23 cellular contexts compared by ENCODE assay signal in the genomic region with DNA sequence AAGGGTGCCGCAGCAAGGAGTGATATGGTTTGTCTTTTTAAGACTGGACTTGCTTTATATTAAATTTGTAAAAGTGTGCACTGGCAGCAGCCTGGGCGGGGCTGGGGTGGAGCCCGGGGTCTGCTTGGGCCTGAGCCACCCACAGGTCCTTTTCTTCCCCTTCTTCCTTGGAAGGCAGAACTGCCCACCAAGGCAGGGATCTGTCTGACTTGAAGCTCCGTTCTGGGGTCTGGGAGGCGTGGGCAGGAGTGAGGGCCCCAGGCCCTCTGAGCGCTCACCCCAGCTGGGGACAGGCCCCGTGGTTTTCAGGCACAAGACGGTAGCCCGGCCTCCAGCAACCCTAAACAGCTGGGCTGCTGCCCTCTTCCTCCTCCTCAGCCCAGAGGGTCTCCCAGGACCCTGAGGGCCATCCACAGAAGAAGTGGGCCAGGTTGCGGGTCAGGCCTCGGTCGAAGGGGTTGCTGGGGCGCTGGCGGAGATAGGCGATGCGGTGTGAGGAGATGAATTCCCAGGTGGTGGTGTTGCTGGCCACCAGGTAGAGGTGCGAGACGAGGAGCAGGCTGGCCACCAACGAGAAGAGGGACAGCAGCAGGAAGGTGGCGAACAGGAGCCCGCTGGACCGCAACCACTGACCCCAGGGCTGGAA. TPM values are rescaled to one million over a fixed set of nuclear protein-coding genes. Genes with fewer than 3 reads are reported as not detected.
A peak's percentile ranks its signal among the peaks of the same experiment; 100 is the strongest.
DNase-seq lines count a peak whose midpoint lies in the region; ATAC-seq, FAIRE-seq and TF ChIP-seq lines count a peak whose summit lies in the region.
"Had no signal": no experiment of that assay in that cellular context is flagged by ENCODE, and none has a peak within 500 bp of the region (broad histone marks: within the 10 kb centered on the region; RNA-seq: fewer than 3 reads in every experiment).

No MANE protein-coding gene starts in this region.

- peak overlapping the region; percentile 37 for H3K27ac Mint-ChIP-seq in activated T-cell treated with anti-CD3 and anti-CD28 coated beads, Interleukin-2, amount 50 U/mL, for 24 hours
- no peak overlapping the region for H3K27ac Mint-ChIP-seq in GM23338
- H3K27ac Mint-ChIP-seq in activated T-helper 17 cell treated with anti-CD3 and anti-CD28 coated beads, Interleukin-2, amount 50 U/mL, for 72 hours: no peak overlapping the region
- H3K27ac Mint-ChIP-seq in nephron: no peak overlapping the region
- H3K27ac Mint-ChIP-seq: activated CD4-positive, alpha-beta T cell treated with anti-CD3 and anti-CD28 coated beads for 36 hours; memory B cell had no signal

- FAIRE-seq in HTR-8/SVneo (lab: Jason Lieb, UNC): no peak
- FAIRE-seq: A549, RCC 7860 had no signal

- H3K9me2 ChIP-seq in GM23338 (ENCODE audit: insufficient read depth): no peaks in the 10 kb centered on the region
- H3K9me2 ChIP-seq in Karpas-422 (replicated peaks; ENCODE audit: insufficient read depth, low read length): no peaks in the 10 kb centered on the region

- H3K27me3 ChIP-seq in GM23338 (ENCODE audit: insufficient read depth) (no peaks in the 10 kb centered on the region), Karpas-422 (ENCODE audit: low read length) (no peaks in the 10 kb centered on the region)
- H3K27me3 ChIP-seq: foreskin keratinocyte, heart right ventricle had no signal

- H3K4me1 Mint-ChIP-seq in activated T-cell treated with anti-CD3 and anti-CD28 coated beads, Interleukin-2, amount 50 U/mL, for 24 hours (ENCODE audit: low read depth): peaks cover 32% of the 10 kb centered on the region
- peaks cover 25% of the 10 kb centered on the region for H3K4me1 Mint-ChIP-seq in activated T-cell treated with anti-CD3 and anti-CD28 coated beads, Interleukin-2, amount 50 U/mL, for 4 hours (ENCODE audit: low read depth)
- H3K4me1 Mint-ChIP-seq in GM23338: peaks cover 18% of the 10 kb centered on the region
- peaks cover 18% of the 10 kb centered on the region for H3K4me1 Mint-ChIP-seq in activated T-helper 17 cell treated with anti-CD3 and anti-CD28 coated beads, Interleukin-2, amount 50 U/mL, for 72 hours
- H3K4me1 Mint-ChIP-seq in nephron: peaks cover 21% of the 10 kb centered on the region

- H3K9ac ChIP-seq in Karpas-422 (ENCODE audit: low read length): no peak overlapping the region

- DNase-seq in activated T-cell treated with anti-CD3 and anti-CD28 coated beads, Interleukin-2, amount 50 U/mL, for 24 hours: no peak
- DNase-seq in activated T-cell treated with anti-CD3 and anti-CD28 coated beads, Interleukin-2, amount 50 U/mL, for 4 hours: no peak
- DNase-seq in GM23338 (ENCODE audit: low spot score) (no peak), Karpas-422 (no peak), HTR-8/SVneo (ENCODE audit: insufficient read length, low spot score) (no peak)
- DNase-seq: activated CD4-positive, alpha-beta T cell treated with anti-CD3 and anti-CD28 coated beads for 36 hours; effector CD4-positive, alpha-beta T cell; foreskin keratinocyte; heart right ventricle; left cardiac atrium; NCI-H1105; NCI-H2081 treated with DMSO at 0.1 percent for 48 hours; NCI-H446; retina; T-helper 1 cell had no signal

- H3K36me3 Mint-ChIP-seq in activated T-cell treated with anti-CD3 and anti-CD28 coated beads, Interleukin-2, amount 50 U/mL, for 24 hours (ENCODE audit: low read depth): peaks cover 39% of the 10 kb centered on the region
- peaks cover 4% of the 10 kb centered on the region for H3K36me3 Mint-ChIP-seq in activated T-cell treated with anti-CD3 and anti-CD28 coated beads, Interleukin-2, amount 50 U/mL, for 4 hours (ENCODE audit: insufficient read depth)
- H3K36me3 Mint-ChIP-seq in GM23338 (ENCODE audit: low read depth): peaks cover 4% of the 10 kb centered on the region
- H3K36me3 Mint-ChIP-seq in activated T-helper 17 cell treated with anti-CD3 and anti-CD28 coated beads, Interleukin-2, amount 50 U/mL, for 72 hours (ENCODE audit: low read depth): peaks cover 25% of the 10 kb centered on the region
- no peaks in the 10 kb centered on the region for H3K36me3 Mint-ChIP-seq in nephron (ENCODE audit: low read depth)

- peaks cover 3% of the 10 kb centered on the region for H3K4me1 ChIP-seq in GM23338 (ENCODE audit: insufficient read depth)
- peaks cover 21% of the 10 kb centered on the region for H3K4me1 ChIP-seq in Karpas-422 (ENCODE audit: low read length)
- H3K4me1 ChIP-seq: foreskin keratinocyte had no signal

- H4K20me1 ChIP-seq in GM23338 (replicated peaks; ENCODE audit: insufficient read depth) (no peaks in the 10 kb centered on the region; the same call in 1 of the 2 replicates), Karpas-422 (ENCODE audit: insufficient read depth, low read depth, low read length) (no peaks in the 10 kb centered on the region)

- H3K36me3 ChIP-seq in GM23338 (ENCODE audit: insufficient read depth): no peaks in the 10 kb centered on the region
- no peaks in the 10 kb centered on the region for H3K36me3 ChIP-seq in Karpas-422 (ENCODE audit: insufficient read depth, low read length)

- no peak for ATAC-seq in activated T-cell treated with anti-CD3 and anti-CD28 coated beads, Interleukin-2, amount 50 U/mL, for 4 hours
- no peak for ATAC-seq in GM23338
- no peak for ATAC-seq in activated T-helper 17 cell treated with anti-CD3 and anti-CD28 coated beads, Interleukin-2, amount 50 U/mL, for 72 hours (replicated peaks)
- ATAC-seq in HG02938 (IDR thresholded peaks at IDR 0.05; ENCODE audit: unreplicated experiment): no peak
- ATAC-seq: A549; activated CD4-positive, alpha-beta T cell treated with anti-CD3 and anti-CD28 coated beads for 36 hours; esophagus mucosa; foreskin keratinocyte; heart right ventricle; left cardiac atrium had no signal

- H3K4me3 ChIP-seq in GM23338: no peak overlapping the region
- no peak overlapping the region for H3K4me3 ChIP-seq in Karpas-422 (ENCODE audit: low read length)
- H3K4me3 ChIP-seq: A549, HAP-1, heart right ventricle had no signal

- no peaks in the 10 kb centered on the region for H3K27me3 Mint-ChIP-seq in activated T-cell treated with anti-CD3 and anti-CD28 coated beads, Interleukin-2, amount 50 U/mL, for 24 hours
- H3K27me3 Mint-ChIP-seq in activated T-cell treated with anti-CD3 and anti-CD28 coated beads, Interleukin-2, amount 50 U/mL, for 4 hours (ENCODE audit: low read depth): no peaks in the 10 kb centered on the region
- H3K27me3 Mint-ChIP-seq in GM23338 (ENCODE audit: insufficient read depth, low read depth, poor library complexity) (peaks cover 30% of the 10 kb centered on the region), nephron (ENCODE audit: low read depth) (peaks cover 4% of the 10 kb centered on the region)
- H3K27me3 Mint-ChIP-seq in activated T-helper 17 cell treated with anti-CD3 and anti-CD28 coated beads, Interleukin-2, amount 50 U/mL, for 72 hours: no peaks in the 10 kb centered on the region
- H3K27me3 Mint-ChIP-seq: activated CD4-positive, alpha-beta T cell treated with anti-CD3 and anti-CD28 coated beads for 36 hours; memory B cell had no signal

- H3K4me3 Mint-ChIP-seq in activated T-cell treated with anti-CD3 and anti-CD28 coated beads, Interleukin-2, amount 50 U/mL, for 24 hours: no peak overlapping the region
- H3K4me3 Mint-ChIP-seq in activated T-cell treated with anti-CD3 and anti-CD28 coated beads, Interleukin-2, amount 50 U/mL, for 4 hours: no peak overlapping the region
- peak overlapping the region; percentile 27; the same call in 1 of the 3 replicates for H3K4me3 Mint-ChIP-seq in GM23338
- peak overlapping the region; percentile 22 for H3K4me3 Mint-ChIP-seq in activated T-helper 17 cell treated with anti-CD3 and anti-CD28 coated beads, Interleukin-2, amount 50 U/mL, for 72 hours
- H3K4me3 Mint-ChIP-seq in nephron: peak overlapping the region in 2 of 3 experiments; percentile 55 to 57
- H3K4me3 Mint-ChIP-seq: activated CD4-positive, alpha-beta T cell treated with anti-CD3 and anti-CD28 coated beads for 36 hours had no signal

- no peak for TF ChIP-seq CTCF in GM23338 (conservative IDR thresholded peaks at IDR 0.05; ENCODE audit: low read depth in 2 of 2)
- TF ChIP-seq CTCF in nephron (IDR thresholded peaks at IDR 0.05; ENCODE audit: unreplicated experiment in 3 of 3): no peak

- H2AFZ ChIP-seq in GM23338: no peak overlapping the region
- no peak overlapping the region for H2AFZ ChIP-seq in Karpas-422 (ENCODE audit: low read length)

- no peak overlapping the region for H3K4me2 ChIP-seq in GM23338
- H3K4me2 ChIP-seq in Karpas-422 (ENCODE audit: low read depth, low read length, poor library complexity, severe bottlenecking): no peak overlapping the region
- H3K4me2 ChIP-seq: A549 had no signal

- H3K27ac ChIP-seq in GM23338 (ENCODE audit: low read depth): no peak overlapping the region
- H3K27ac ChIP-seq in Karpas-422 (ENCODE audit: low read length): no peak overlapping the region
- H3K27ac ChIP-seq: A549, foreskin keratinocyte, heart right ventricle had no signal

- no peaks in the 10 kb centered on the region; the same call in 1 of the 2 replicates for H3K79me2 ChIP-seq in GM23338 (replicated peaks; ENCODE audit: insufficient read depth)
- peaks cover 16% of the 10 kb centered on the region for H3K79me2 ChIP-seq in Karpas-422 (ENCODE audit: low read length)

- H3F3A ChIP-seq in GM23338 (replicated peaks; ENCODE audit: low read depth): no peaks in the 10 kb centered on the region; the same call in 1 of the 2 replicates

- H3K9me3 Mint-ChIP-seq in activated T-cell treated with anti-CD3 and anti-CD28 coated beads, Interleukin-2, amount 50 U/mL, for 24 hours: no peaks in the 10 kb centered on the region
- no peaks in the 10 kb centered on the region for H3K9me3 Mint-ChIP-seq in activated T-cell treated with anti-CD3 and anti-CD28 coated beads, Interleukin-2, amount 50 U/mL, for 4 hours
- no peaks in the 10 kb centered on the region; the same call in 2 of the 3 replicates for H3K9me3 Mint-ChIP-seq in GM23338
- no peaks in the 10 kb centered on the region for H3K9me3 Mint-ChIP-seq in activated T-helper 17 cell treated with anti-CD3 and anti-CD28 coated beads, Interleukin-2, amount 50 U/mL, for 72 hours
- no peaks in the 10 kb centered on the region for H3K9me3 Mint-ChIP-seq in nephron
- H3K9me3 Mint-ChIP-seq: memory B cell had no signal

- H3K9me3 ChIP-seq in Karpas-422 (ENCODE audit: low read length): no peaks in the 10 kb centered on the region
- H3K9me3 ChIP-seq: A549, HAP-1, heart right ventricle had no signal

RNA-seq across cellular contexts. Expression of a gene that starts 3.0 kb away (rescaled TPM):
- total RNA-seq in activated T-cell treated with anti-CD3 and anti-CD28 coated beads, Interleukin-2, amount 50 U/mL, for 4 hours: 10 to 100 TPM; 41.7 to 44.9 (median 43.3) TPM
- 54.1 and 57.9 TPM in 2 replicates for total RNA-seq in GM23338 (2014; rRNA removed; shearing (Covaris generic))
- 47.5 and 50.3 TPM in 2 replicates for polyA plus RNA-seq in GM23338 (2016; fragmentation: Nextera tagmentation; extraction: Ambion mirVana)
- 10 to 100 TPM; 44.8 to 60.9 TPM for total RNA-seq in activated T-helper 17 cell treated with anti-CD3 and anti-CD28 coated beads, Interleukin-2, amount 50 U/mL, for 72 hours
- 29.3 and 47.6 TPM in 2 replicates for total RNA-seq in Karpas-422 (2014; rRNA removed; shearing (Covaris generic); ENCODE audit: low replicate concordance)

RNA-seq across cellular contexts. Expression of a gene that starts 18.7 kb away (rescaled TPM):
- 10 to 100 TPM in 1 of 3 donors, 1 to 10 TPM in 2; 5.5 to 10.1 (median 8.1) TPM for total RNA-seq in activated T-cell treated with anti-CD3 and anti-CD28 coated beads, Interleukin-2, amount 50 U/mL, for 4 hours
- total RNA-seq in GM23338 (2014; rRNA removed; shearing (Covaris generic)): 16.3 and 17.7 TPM in 2 replicates
- polyA plus RNA-seq in GM23338 (2016; fragmentation: Nextera tagmentation; extraction: Ambion mirVana): 6.2 and 6.7 TPM in 2 replicates
- total RNA-seq in activated T-helper 17 cell treated with anti-CD3 and anti-CD28 coated beads, Interleukin-2, amount 50 U/mL, for 72 hours: 1 to 10 TPM; 4.1 to 9.1 TPM
- 0.04 TPM in 1 of 2 replicates, not detected in the other for total RNA-seq in Karpas-422 (2014; rRNA removed; shearing (Covaris generic); ENCODE audit: low replicate concordance)

RNA-seq across cellular contexts. Expression of a gene that starts 31.9 kb away (rescaled TPM):
- 100 to 1,000 TPM; 761 to 865 (median 792) TPM for total RNA-seq in activated T-cell treated with anti-CD3 and anti-CD28 coated beads, Interleukin-2, amount 50 U/mL, for 4 hours
- total RNA-seq in GM23338 (2014; rRNA removed; shearing (Covaris generic)): 949 and 964 TPM in 2 replicates
- 1,113 and 1,261 TPM in 2 replicates for polyA plus RNA-seq in GM23338 (2016; fragmentation: Nextera tagmentation; extraction: Ambion mirVana)
- 100 to 1,000 TPM; 301 to 598 TPM for total RNA-seq in activated T-helper 17 cell treated with anti-CD3 and anti-CD28 coated beads, Interleukin-2, amount 50 U/mL, for 72 hours
- total RNA-seq in Karpas-422 (2014; rRNA removed; shearing (Covaris generic); ENCODE audit: low replicate concordance): 378 and 638 TPM in 2 replicates

RNA-seq across cellular contexts. Expression of a gene that starts 50.8 kb away (rescaled TPM):
- 10 to 100 TPM; 10.9 to 14.9 (median 14.5) TPM for total RNA-seq in activated T-cell treated with anti-CD3 and anti-CD28 coated beads, Interleukin-2, amount 50 U/mL, for 4 hours
- total RNA-seq in GM23338 (2014; rRNA removed; shearing (Covaris generic)): 14.4 and 23.9 TPM in 2 replicates
- 6.5 and 7.0 TPM in 2 replicates for polyA plus RNA-seq in GM23338 (2016; fragmentation: Nextera tagmentation; extraction: Ambion mirVana)
- 10 to 100 TPM; 16.0 to 28.5 TPM for total RNA-seq in activated T-helper 17 cell treated with anti-CD3 and anti-CD28 coated beads, Interleukin-2, amount 50 U/mL, for 72 hours
- 25.4 and 25.6 TPM in 2 replicates for total RNA-seq in Karpas-422 (2014; rRNA removed; shearing (Covaris generic); ENCODE audit: low replicate concordance)

Comparison
In these comparisons a context has a peak if more than half of its experiments do, and no peak if none do; other contexts are left out.
1. H3K4me3 Mint-ChIP-seq: peak in GM23338 (single experiment), activated T-helper 17 cell treated with anti-CD3 and anti-CD28 coated beads, Interleukin-2, amount 50 U/mL, for 72 hours (single experiment) and nephron (2 of 3); none in activated T-cell treated with anti-CD3 and anti-CD28 coated beads, Interleukin-2, amount 50 U/mL, for 24 hours (single experiment) and activated T-cell treated with anti-CD3 and anti-CD28 coated beads, Interleukin-2, amount 50 U/mL, for 4 hours (single experiment).